In genomic region chr19:48616491-48617056, GRCh38 we compare ENCODE assay signal across 10 cellular contexts. TPM values are rescaled to one million over a fixed set of nuclear protein-coding genes. Genes with fewer than 3 reads are reported as not detected.
DNase-seq lines count a peak whose midpoint lies in the region; ATAC-seq and TF ChIP-seq lines count a peak whose summit lies in the region.
"Had no signal": no experiment of that assay in that cellular context is flagged by ENCODE, and none has a peak within 500 bp of the region (broad histone marks: within the 10 kb centered on the region; RNA-seq: fewer than 3 reads in every experiment).

No MANE protein-coding gene starts in this region.

- TF ChIP-seq CTCF in C4-2B (conservative IDR thresholded peaks at IDR 0.05) (no peak), natural killer cell (IDR thresholded peaks at IDR 0.05) (no peak)

- peaks cover 45% of the 10 kb centered on the region for H3K4me1 Mint-ChIP-seq in central memory CD8-positive, alpha-beta T cell
- peaks cover 36 to 40% of the 10 kb centered on the region in 2 donors for H3K4me1 Mint-ChIP-seq in natural killer cell

- H3K4me3 ChIP-seq in MG63: peak overlapping the region; percentile 87; the same call in 1 of the 2 replicates

- H3K27me3 Mint-ChIP-seq in central memory CD8-positive, alpha-beta T cell: no peaks in the 10 kb centered on the region
- H3K27me3 Mint-ChIP-seq in natural killer cell (ENCODE audit: low read depth in 2 of 2): no peaks in the 10 kb centered on the region

- peak overlapping the region; percentile 88 for H3K27ac Mint-ChIP-seq in central memory CD8-positive, alpha-beta T cell (ENCODE audit: low read depth)
- H3K27ac Mint-ChIP-seq in natural killer cell: peak overlapping the region in 1 of 2 donors; percentile 99

- intact Hi-C loops in natural killer cell (cut with micrococcal nuclease): no loop called here

- ATAC-seq in central memory CD8-positive, alpha-beta T cell (replicated peaks; ENCODE audit: extremely low read depth, poor library complexity, severe bottlenecking): no peak
- ATAC-seq in natural killer cell (no peak), HG03520 (IDR thresholded peaks at IDR 0.05; ENCODE audit: unreplicated experiment) (no peak)

- no peak for DNase-seq in MG63
- no peak for DNase-seq in central memory CD8-positive, alpha-beta T cell (ENCODE audit: low spot score in 2 of 2)
- no peak for DNase-seq in natural killer cell
- no peak for DNase-seq in HK-2 (ENCODE audit: unreplicated experiment)
- no peak for DNase-seq in activated gamma-delta T cell treated with Interleukin-2 at 50 U/mL for 16 hours
- no peak for DNase-seq in NCI-H1092 treated with DMSO at 0.1 percent for 48 hours (lab: John Stamatoyannopoulos, UW)
- DNase-seq: Kasumi-1 had no signal

- H3K36me3 Mint-ChIP-seq in central memory CD8-positive, alpha-beta T cell (ENCODE audit: insufficient read depth): peaks cover 30% of the 10 kb centered on the region
- H3K36me3 Mint-ChIP-seq in natural killer cell: no peaks in the 10 kb centered on the region

- no peaks in the 10 kb centered on the region for H3K27me3 ChIP-seq in MG63

- peak overlapping the region; percentile 96; the same call in 1 of the 2 replicates for H3K27ac ChIP-seq in C4-2B

- H3K9me3 ChIP-seq in MG63: no peaks in the 10 kb centered on the region

- peaks cover 54% of the 10 kb centered on the region for H3K36me3 ChIP-seq in MG63

- no peaks in the 10 kb centered on the region for H3K9me3 Mint-ChIP-seq in central memory CD8-positive, alpha-beta T cell
- no peaks in the 10 kb centered on the region for H3K9me3 Mint-ChIP-seq in natural killer cell

- H3K4me3 Mint-ChIP-seq in central memory CD8-positive, alpha-beta T cell: peak overlapping the region; percentile 93
- H3K4me3 Mint-ChIP-seq in natural killer cell: peak overlapping the region; percentile 96

RNA-seq across cellular contexts. Expression of gene FAM83E, which starts 1.7 kb away (rescaled TPM):
- not detected in 2 replicates for total RNA-seq in MG63 (2014; rRNA removed; shearing (Covaris generic); ENCODE audit: low replicate concordance)
- total RNA-seq in natural killer cell: 1 to 10 TPM in 2 of 3 donors, under 1 TPM in 1; 0.70 to 1.3 (median 1.1) TPM

RNA-seq across cellular contexts. Expression of gene RPL18, which starts 2.4 kb away (rescaled TPM):
- 3,057 and 3,727 TPM in 2 replicates for total RNA-seq in MG63 (2014; rRNA removed; shearing (Covaris generic); ENCODE audit: low replicate concordance)
- 1,000 to 10,000 TPM in 2 of 3 donors, 100 to 1,000 TPM in 1; 900 to 1,086 (median 1,066) TPM for total RNA-seq in natural killer cell

RNA-seq across cellular contexts. Expression of gene SPHK2, which starts 2.7 kb away (rescaled TPM):
- 6.7 and 8.6 TPM in 2 replicates for total RNA-seq in MG63 (2014; rRNA removed; shearing (Covaris generic); ENCODE audit: low replicate concordance)
- total RNA-seq in natural killer cell: 10 to 100 TPM; 18.6 to 28.3 (median 23.2) TPM

RNA-seq across cellular contexts. Expression of gene SPACA4, which starts 10.0 kb away (rescaled TPM):
- total RNA-seq in MG63 (2014; rRNA removed; shearing (Covaris generic); ENCODE audit: low replicate concordance): not detected in 2 replicates
- not detected for total RNA-seq in natural killer cell
- total RNA-seq: H4 had no signal

RNA-seq across cellular contexts. Expression of gene DBP, which starts 20.6 kb away (rescaled TPM):
- total RNA-seq in MG63 (2014; rRNA removed; shearing (Covaris generic); ENCODE audit: low replicate concordance): 9.3 and 14.5 TPM in 2 replicates
- total RNA-seq in natural killer cell: 10 to 100 TPM; 16.4 to 31.2 (median 24.3) TPM
